Comparison of ENCODE assay signal across 8 cellular contexts in genomic region chr10:60942604-60943269, GRCh38. TPM values are rescaled to one million over a fixed set of nuclear protein-coding genes. Genes with fewer than 3 reads are reported as not detected.
DNase-seq lines count a peak whose midpoint lies in the region; ATAC-seq and TF ChIP-seq lines count a peak whose summit lies in the region.

No MANE protein-coding gene starts in this region.

- H3K4me3 ChIP-seq in PC-3 (ENCODE audit: low read length) (peak overlapping the region; percentile 79), left lung (peak overlapping the region; percentile 65 to 87), stomach (peak overlapping the region; percentile 65 to 87 (median 72))

- H3K4me2 ChIP-seq in PC-3 (ENCODE audit: low read length), result peak overlapping the region; percentile 88

- H3K9me2 ChIP-seq in PC-3 (replicated peaks; ENCODE audit: low read length), result no peaks in the 10 kb centered on the region

- peaks cover 26% of the 10 kb centered on the region for H3K4me1 ChIP-seq in PC-3 (ENCODE audit: insufficient read depth, low read length)
- peaks cover 10 to 17% of the 10 kb centered on the region in 2 donors for H3K4me1 ChIP-seq in left lung
- H3K4me1 ChIP-seq in stomach, result peaks cover 13 to 59% (median 39%) of the 10 kb centered on the region in 4 donors

- intact Hi-C loops in PC-3 (cut with micrococcal nuclease), result loop anchor here (2.0 kb wide), 1 partner anchor 50 kb away; no protein-coding TSS in a partner anchor
- intact Hi-C loops in left lung (cut with DNase I), result no loop called here
- intact Hi-C loops in stomach (cut with DNase I; ENCODE audit: low total_unique reads), result no loop called here

- no peak for TF ChIP-seq EP300 in stomach (IDR thresholded peaks at IDR 0.05)

- ATAC-seq in PC-3 (peak; percentile 3), left lung (peak; percentile 27), HG02840 (IDR thresholded peaks at IDR 0.05; ENCODE audit: low FRiP score, unreplicated experiment) (no peak)

- no peaks in the 10 kb centered on the region for H3K27me3 ChIP-seq in PC-3 (ENCODE audit: low read length)
- H3K27me3 ChIP-seq in left lung, result peaks cover 0 to 23% of the 10 kb centered on the region in 2 donors
- H3K27me3 ChIP-seq in stomach, result peaks cover 0 to 4% (median 0%) of the 10 kb centered on the region in 3 donors

- 0 to 1% (median 0%) methylated on average over 13 of the region's 13 CpGs for WGBS in stomach, 5 donors

- H2AFZ ChIP-seq in PC-3 (ENCODE audit: low read length), result peak overlapping the region; percentile 95

- TSS peak; percentile 36 for BruUV-seq in PC-3 (replicated peaks; lab: Mats Ljungman, UMichigan)

- CTCF ChIA-PET in PC-3 (lab: Charles Lee), result interaction anchor here (0.6 to 1.6 kb wide), 3 partner anchors 11 to 60 kb away, joined by 4 to 8 read pairs (median 5); no protein-coding TSS in a partner anchor

- no peaks in the 10 kb centered on the region for H4K20me1 ChIP-seq in PC-3 (ENCODE audit: low read length)

- H3K27ac ChIP-seq in PC-3 (ENCODE audit: low read length) (no peak overlapping the region), left lung (peak overlapping the region; percentile 92 to 98), stomach (peak overlapping the region; percentile 87 to 98 (median 97))

- TF ChIP-seq POLR2A in stomach (IDR thresholded peaks at IDR 0.05), result no peak

- H3K36me3 ChIP-seq in PC-3 (ENCODE audit: low read depth, low read length), result no peaks in the 10 kb centered on the region
- H3K36me3 ChIP-seq in left lung, result no peaks in the 10 kb centered on the region
- peaks cover 0 to 4% (median 0%) of the 10 kb centered on the region in 4 donors for H3K36me3 ChIP-seq in stomach

- TF ChIP-seq CTCF in PC-3 (conservative IDR thresholded peaks at IDR 0.05; ENCODE audit: low read depth, low read length) (no peak), left lung (IDR thresholded peaks at IDR 0.05) (no peak), stomach (IDR thresholded peaks at IDR 0.05) (no peak)

- H3K9ac ChIP-seq in PC-3 (ENCODE audit: low read length), result peak overlapping the region; percentile 80

- DNase-seq in NCI-H146 (lab: John Stamatoyannopoulos, UW) (peak; percentile 37), NCI-H146 treated with DMSO at 0.1 percent for 48 hours (lab: John Stamatoyannopoulos, UW; ENCODE audit: unreplicated experiment) (no peak), HCEC 1CT (peak; percentile 43), PC-3 (peak; percentile 46), cerebellar cortex (ENCODE audit: low spot score) (peak; percentile 42), left lung (peak; percentile 63 to 72), stomach (peak; percentile 37)

- H3K79me2 ChIP-seq in PC-3 (ENCODE audit: low read length), result no peaks in the 10 kb centered on the region

- H3K9me3 ChIP-seq in PC-3 (ENCODE audit: low read length) (no peaks in the 10 kb centered on the region), left lung (no peaks in the 10 kb centered on the region), stomach (no peaks in the 10 kb centered on the region)

- POLR2A ChIA-PET in PC-3 (lab: Charles Lee; ENCODE audit: unreplicated experiment), result interaction anchor here (0.6 to 1.1 kb wide), 4 partner anchors 22 to 464 kb away, joined by 3 to 13 read pairs (median 4); no protein-coding TSS in a partner anchor

- no peaks in the 10 kb centered on the region for H3F3A ChIP-seq in PC-3 (ENCODE audit: low read length, unreplicated experiment)

RNA-seq across cellular contexts. Expression of gene RHOBTB1, which starts 1.2 kb away (rescaled TPM):
- 6.7 and 7.0 TPM in 2 replicates for total RNA-seq in PC-3 (2014; rRNA removed)
- total RNA-seq in left lung, result 10 to 100 TPM; 13.1 to 16.3 TPM
- total RNA-seq in stomach, result 100 to 1,000 TPM in 1 of 5 donors, 10 to 100 TPM in 2, 1 to 10 TPM in 2; 2.3 to 302 (median 38.0) TPM
- polyA plus RNA-seq in stomach, result 10 to 100 TPM in 2 of 3 donors, 1 to 10 TPM in 1; 7.2 to 22.5 (median 21.4) TPM
